ENCODE assay signal across 8 cellular contexts in the genomic region with DNA sequence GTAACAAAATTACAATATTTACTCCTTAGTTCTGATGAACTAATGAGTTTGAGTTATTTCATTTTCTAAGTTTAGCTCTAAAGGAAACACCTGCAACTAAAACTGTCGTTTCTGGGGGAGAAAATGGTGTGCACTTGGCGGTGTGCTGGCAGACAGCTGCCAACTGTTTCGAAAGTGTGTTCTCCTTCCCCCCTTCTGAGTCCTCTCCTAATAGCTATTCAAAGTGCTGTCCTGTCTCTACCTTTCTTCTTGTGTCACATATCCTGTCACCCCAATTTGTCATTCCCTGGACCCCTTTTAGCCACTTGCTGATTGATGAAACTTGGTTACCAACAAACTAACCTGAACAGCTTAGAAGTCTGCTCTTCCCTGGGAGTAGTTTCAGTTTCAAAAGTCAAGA. TPM values are rescaled to one million over a fixed set of nuclear protein-coding genes. Genes with fewer than 3 reads are reported as not detected.
DNase-seq lines count a peak whose midpoint lies in the region; ATAC-seq and TF ChIP-seq lines count a peak whose summit lies in the region.

No MANE protein-coding gene starts in this region.

- H3K4me2 ChIP-seq in parathyroid adenoma (ENCODE audit: low read length): no peak overlapping the region

- H3K27me3 ChIP-seq in parathyroid adenoma (ENCODE audit: control insufficient read depth, insufficient read depth, low read length): no peaks in the 10 kb centered on the region

- H2AFZ ChIP-seq in parathyroid adenoma: peak overlapping the region; percentile 26

- no peaks in the 10 kb centered on the region for H3K4me1 ChIP-seq in parathyroid adenoma

- TF ChIP-seq CTCF in parathyroid adenoma (IDR thresholded peaks at IDR 0.05): no peak
- no peak for TF ChIP-seq CTCF in WTC11 (IDR thresholded peaks at IDR 0.05)

- peak; percentile 33 for DNase-seq in NOMO-1 treated with DMSO at 0.1 percent for 48 hours (lab: John Stamatoyannopoulos, UW; ENCODE audit: unreplicated experiment)
- DNase-seq in NOMO-1 treated with dmso at 0.1 percent for 144 hours (lab: John Stamatoyannopoulos, UW; ENCODE audit: unreplicated experiment): no peak
- peak; percentile 87 for DNase-seq in RPMI8226
- DNase-seq in WTC11 (ENCODE audit: low spot score): no peak
- DNase-seq in NCI-H1930 (lab: John Stamatoyannopoulos, UW): no peak
- no peak for DNase-seq in AG20443 (ENCODE audit: low spot score)

- no peak overlapping the region for H3K9ac ChIP-seq in parathyroid adenoma

- peaks cover 14% of the 10 kb centered on the region; the same call in 1 of the 2 replicates for H3K4me1 Mint-ChIP-seq in WTC11

- no peak overlapping the region for H3K27ac Mint-ChIP-seq in WTC11

- no peaks in the 10 kb centered on the region for H3K9me3 Mint-ChIP-seq in WTC11

- no peak overlapping the region for H3K4me3 ChIP-seq in parathyroid adenoma (ENCODE audit: low read depth, low read length)

- H3K79me2 ChIP-seq in parathyroid adenoma: no peaks in the 10 kb centered on the region

- no peaks in the 10 kb centered on the region for H3K36me3 ChIP-seq in parathyroid adenoma (ENCODE audit: control insufficient read depth, insufficient read depth, low read length)

- no peaks in the 10 kb centered on the region for H3K36me3 Mint-ChIP-seq in WTC11

- CTCF ChIA-PET in WTC11 (lab: Charles Lee): interaction anchor here (1.1 to 1.7 kb wide), 3 partner anchors 11 to 375 kb away, joined by 3 to 10 read pairs (median 9); no protein-coding TSS in a partner anchor

- no peak overlapping the region for H3K27ac ChIP-seq in parathyroid adenoma

- POLR2A ChIA-PET in WTC11 (lab: Charles Lee): no interaction called here

- peaks cover 41% of the 10 kb centered on the region for H3K27me3 Mint-ChIP-seq in WTC11 (ENCODE audit: low read depth)

- H3K9me3 ChIP-seq in parathyroid adenoma (ENCODE audit: control insufficient read depth, low read length): no peaks in the 10 kb centered on the region

- H3K4me3 Mint-ChIP-seq in WTC11: no peak overlapping the region

- ATAC-seq in HG02852 (IDR thresholded peaks at IDR 0.05; ENCODE audit: unreplicated experiment) (peak; percentile 42), WTC11 (no peak)

TF ChIP-seq in WTC11, 78 proteins besides CTCF, POLR2A, EP300 and RAD21:
- TF ChIP-seq, protein P1, sequence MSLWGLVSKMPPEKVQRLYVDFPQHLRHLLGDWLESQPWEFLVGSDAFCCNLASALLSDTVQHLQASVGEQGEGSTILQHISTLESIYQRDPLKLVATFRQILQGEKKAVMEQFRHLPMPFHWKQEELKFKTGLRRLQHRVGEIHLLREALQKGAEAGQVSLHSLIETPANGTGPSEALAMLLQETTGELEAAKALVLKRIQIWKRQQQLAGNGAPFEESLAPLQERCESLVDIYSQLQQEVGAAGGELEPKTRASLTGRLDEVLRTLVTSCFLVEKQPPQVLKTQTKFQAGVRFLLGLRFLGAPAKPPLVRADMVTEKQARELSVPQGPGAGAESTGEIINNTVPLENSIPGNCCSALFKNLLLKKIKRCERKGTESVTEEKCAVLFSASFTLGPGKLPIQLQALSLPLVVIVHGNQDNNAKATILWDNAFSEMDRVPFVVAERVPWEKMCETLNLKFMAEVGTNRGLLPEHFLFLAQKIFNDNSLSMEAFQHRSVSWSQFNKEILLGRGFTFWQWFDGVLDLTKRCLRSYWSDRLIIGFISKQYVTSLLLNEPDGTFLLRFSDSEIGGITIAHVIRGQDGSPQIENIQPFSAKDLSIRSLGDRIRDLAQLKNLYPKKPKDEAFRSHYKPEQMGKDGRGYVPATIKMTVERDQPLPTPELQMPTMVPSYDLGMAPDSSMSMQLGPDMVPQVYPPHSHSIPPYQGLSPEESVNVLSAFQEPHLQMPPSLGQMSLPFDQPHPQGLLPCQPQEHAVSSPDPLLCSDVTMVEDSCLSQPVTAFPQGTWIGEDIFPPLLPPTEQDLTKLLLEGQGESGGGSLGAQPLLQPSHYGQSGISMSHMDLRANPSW (CRISPR knock-in tag; conservative IDR thresholded peaks at IDR 0.05; ENCODE audit: low read depth): no peak
- TF ChIP-seq CREM (CRISPR knock-in tag; IDR thresholded peaks at IDR 0.05) (no peak), EMX1 (CRISPR knock-in tag; IDR thresholded peaks at IDR 0.05) (no peak), NR1H2 (CRISPR knock-in tag; IDR thresholded peaks at IDR 0.05) (no peak), GTF2I (CRISPR knock-in tag; conservative IDR thresholded peaks at IDR 0.05) (no peak), RELA (CRISPR knock-in tag; IDR thresholded peaks at IDR 0.05; ENCODE audit: borderline replicate concordance) (no peak), NFE2L1 (CRISPR knock-in tag; IDR thresholded peaks at IDR 0.05) (no peak), ATF1 (CRISPR knock-in tag; IDR thresholded peaks at IDR 0.05) (no peak), SP1 (CRISPR knock-in tag; conservative IDR thresholded peaks at IDR 0.05) (no peak)
- TF ChIP-seq, protein P2, sequence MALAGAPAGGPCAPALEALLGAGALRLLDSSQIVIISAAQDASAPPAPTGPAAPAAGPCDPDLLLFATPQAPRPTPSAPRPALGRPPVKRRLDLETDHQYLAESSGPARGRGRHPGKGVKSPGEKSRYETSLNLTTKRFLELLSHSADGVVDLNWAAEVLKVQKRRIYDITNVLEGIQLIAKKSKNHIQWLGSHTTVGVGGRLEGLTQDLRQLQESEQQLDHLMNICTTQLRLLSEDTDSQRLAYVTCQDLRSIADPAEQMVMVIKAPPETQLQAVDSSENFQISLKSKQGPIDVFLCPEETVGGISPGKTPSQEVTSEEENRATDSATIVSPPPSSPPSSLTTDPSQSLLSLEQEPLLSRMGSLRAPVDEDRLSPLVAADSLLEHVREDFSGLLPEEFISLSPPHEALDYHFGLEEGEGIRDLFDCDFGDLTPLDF (CRISPR knock-in tag; IDR thresholded peaks at IDR 0.05): no peak
- TF ChIP-seq, protein P3, sequence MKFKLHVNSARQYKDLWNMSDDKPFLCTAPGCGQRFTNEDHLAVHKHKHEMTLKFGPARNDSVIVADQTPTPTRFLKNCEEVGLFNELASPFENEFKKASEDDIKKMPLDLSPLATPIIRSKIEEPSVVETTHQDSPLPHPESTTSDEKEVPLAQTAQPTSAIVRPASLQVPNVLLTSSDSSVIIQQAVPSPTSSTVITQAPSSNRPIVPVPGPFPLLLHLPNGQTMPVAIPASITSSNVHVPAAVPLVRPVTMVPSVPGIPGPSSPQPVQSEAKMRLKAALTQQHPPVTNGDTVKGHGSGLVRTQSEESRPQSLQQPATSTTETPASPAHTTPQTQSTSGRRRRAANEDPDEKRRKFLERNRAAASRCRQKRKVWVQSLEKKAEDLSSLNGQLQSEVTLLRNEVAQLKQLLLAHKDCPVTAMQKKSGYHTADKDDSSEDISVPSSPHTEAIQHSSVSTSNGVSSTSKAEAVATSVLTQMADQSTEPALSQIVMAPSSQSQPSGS (CRISPR knock-in tag; IDR thresholded peaks at IDR 0.05; ENCODE audit: borderline replicate concordance, low read depth): no peak

RNA-seq across cellular contexts. Expression of a gene that starts 4.9 kb away (rescaled TPM):
- 9.9 to 12.3 TPM (median 9.9 TPM) in 3 replicates for total RNA-seq in WTC11 (2021)

RNA-seq across cellular contexts. Expression of a gene that starts 42.3 kb away (rescaled TPM):
- not detected in 3 replicates for total RNA-seq in WTC11 (2021)

RNA-seq across cellular contexts. Expression of a gene that starts 54.7 kb away (rescaled TPM):
- 14.1 to 25.4 TPM (median 18.0 TPM) in 3 replicates for total RNA-seq in WTC11 (2021)

Comparison
In these comparisons a context has a peak if more than half of its experiments do, and no peak if none do; other contexts are left out.
1. DNase-seq: peak in NOMO-1 treated with DMSO at 0.1 percent for 48 hours (single experiment) and RPMI8226 (single experiment); none in NOMO-1 treated with dmso at 0.1 percent for 144 hours (single experiment), WTC11 (single experiment), NCI-H1930 (0 of 2) and AG20443 (single experiment).